6 cellular contexts compared by ENCODE assay signal in the genomic region with DNA sequence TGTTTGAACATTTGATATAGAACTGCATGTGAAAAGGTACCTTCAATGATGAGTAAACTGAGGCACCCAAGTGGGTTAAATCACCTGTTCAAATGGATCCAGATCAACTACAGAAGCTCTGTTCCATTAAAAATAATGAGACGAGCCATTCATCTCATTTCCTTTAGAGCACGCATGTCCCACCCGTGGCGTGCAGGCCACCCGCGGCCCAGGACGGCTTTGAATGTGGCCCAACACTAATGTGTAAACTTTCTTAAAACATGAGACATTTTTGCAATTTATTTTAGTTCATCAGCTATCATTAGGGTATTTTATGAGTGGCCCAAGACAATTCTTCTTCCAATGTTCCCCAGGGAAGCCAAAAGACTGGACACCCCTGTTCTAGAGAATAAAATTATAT.
"Had no signal": no experiment of that assay in that cellular context is flagged by ENCODE, and none has a peak within 500 bp of the region (broad histone marks: within the 10 kb centered on the region; RNA-seq: fewer than 3 reads in every experiment).

No MANE protein-coding gene starts in this region.

- DNase-seq: IMR-90, KBM-7, KG1 had no signal

- H3K27ac ChIP-seq: HL-60 had no signal

- ATAC-seq: HepG2, K562 had no signal

- H3K4me3 ChIP-seq: K562 had no signal
